Comparison of ENCODE assay signal across 15 cellular contexts in genomic region chr9:74960548-74960947, GRCh38. TPM values are rescaled to one million over a fixed set of nuclear protein-coding genes. Genes with fewer than 3 reads are reported as not detected.
DNase-seq lines count a peak whose midpoint lies in the region; TF ChIP-seq lines count a peak whose summit lies in the region.
"Had no signal": no experiment of that assay in that cellular context is flagged by ENCODE, and none has a peak within 500 bp of the region (broad histone marks: within the 10 kb centered on the region; RNA-seq: fewer than 3 reads in every experiment).

No MANE protein-coding gene starts in this region.

- H3K9me3 ChIP-seq in mammary epithelial cell (replicated peaks; ENCODE audit: insufficient read depth, low read length) (no peaks in the 10 kb centered on the region), colonic mucosa (no peaks in the 10 kb centered on the region)
- H3K9me3 ChIP-seq: psoas muscle had no signal

- no peak overlapping the region for H3K4me2 ChIP-seq in mammary epithelial cell (ENCODE audit: insufficient read depth, low read depth, low read length)
- H3K4me2 ChIP-seq: GM23338 had no signal

- no peak overlapping the region for H3K9ac ChIP-seq in mammary epithelial cell (ENCODE audit: insufficient read depth, low read length)
- no peak overlapping the region for H3K9ac ChIP-seq in colonic mucosa (ENCODE audit: low read depth in 2 of 2, low read length in 2 of 2)

- no peak overlapping the region for H3K4me3 ChIP-seq in mammary epithelial cell (replicated peaks in 1 of 3; ENCODE audit: insufficient read depth in 1 of 3, low read depth in 2 of 3, low read length in 3 of 3)
- no peak overlapping the region for H3K4me3 ChIP-seq in colonic mucosa
- H3K4me3 ChIP-seq: GM23338, psoas muscle had no signal

- TF ChIP-seq CTCF in CD14-positive monocyte (IDR thresholded peaks at IDR 0.05) (no peak), mammary epithelial cell (conservative IDR thresholded peaks at IDR 0.05 in 1 of 2, IDR thresholded peaks at IDR 0.05 in 1 of 2; ENCODE audit: extremely low read depth in 1 of 2, insufficient read depth in 1 of 2, low read depth in 1 of 2, low read length in 2 of 2) (no peak), colonic mucosa (IDR thresholded peaks at IDR 0.05) (no peak)

- peaks cover under 1 to 18% (median 10%) of the 10 kb centered on the region in 7 donors for H3K9me3 Mint-ChIP-seq in CD14-positive monocyte

- no peak overlapping the region for H3K4me3 Mint-ChIP-seq in CD14-positive monocyte
- H3K4me3 Mint-ChIP-seq: GM23338 had no signal

- in situ Hi-C loops in mammary epithelial cell (cut with MboI; ENCODE audit: low sequenced_read_pairs in 2 of 2): no loop called here

- H2AFZ ChIP-seq in mammary epithelial cell (ENCODE audit: low read depth, low read length): no peak overlapping the region
- H2AFZ ChIP-seq: GM23338 had no signal

- no peaks in the 10 kb centered on the region for H3K4me1 Mint-ChIP-seq in CD14-positive monocyte
- H3K4me1 Mint-ChIP-seq: GM23338 had no signal

- no peaks in the 10 kb centered on the region for H3K27me3 Mint-ChIP-seq in CD14-positive monocyte (ENCODE audit: low read depth in 3 of 3)

- dilution Hi-C loops in mammary epithelial cell (cut with HindIII; ENCODE audit: low sequenced_read_pairs): no loop called here

- H3K4me1 ChIP-seq in mammary epithelial cell (ENCODE audit: insufficient read depth, low read length) (no peaks in the 10 kb centered on the region), colonic mucosa (no peaks in the 10 kb centered on the region)
- H3K4me1 ChIP-seq: psoas muscle had no signal

- H3K27ac Mint-ChIP-seq in CD14-positive monocyte: peak overlapping the region in 1 of 7 donors; percentile 36
- H3K27ac Mint-ChIP-seq: GM23338 had no signal

- WGBS in mammary epithelial cell (ENCODE audit: low coverage, missing lambda C conversion rate): 10% methylated on average over 2 of the region's 2 CpGs

- peaks cover 0 to 1% of the 10 kb centered on the region in 2 donors for H3K36me3 Mint-ChIP-seq in CD14-positive monocyte

- no peaks in the 10 kb centered on the region for H3K79me2 ChIP-seq in mammary epithelial cell (ENCODE audit: insufficient read depth, low read length)

- intact Hi-C loops in CD14-positive monocyte (cut with micrococcal nuclease) (no loop called here), mammary epithelial cell (cut with micrococcal nuclease) (loop anchor here (1.0 kb wide), 1 partner anchor 41 kb away; no protein-coding TSS in a partner anchor), colonic mucosa (cut with DNase I) (no loop called here)

- CTCF ChIA-PET in mammary epithelial cell (lab: Charles Lee; ENCODE audit: low non-redundant PET): no interaction called here

- H3K27ac ChIP-seq in mammary epithelial cell (ENCODE audit: insufficient read depth, low read depth, low read length) (no peak overlapping the region), colonic mucosa (no peak overlapping the region)
- H3K27ac ChIP-seq: psoas muscle had no signal

- peak; percentile 55 for DNase-seq in CD14-positive monocyte (ENCODE audit: low spot score)
- DNase-seq in LHCN-M2 (ENCODE audit: low read depth): peak; percentile 59
- DNase-seq in mammary epithelial cell: peak; percentile 80
- peak; percentile 47 for DNase-seq in kidney tubule cell (ENCODE audit: low spot score)
- no peak for DNase-seq in colonic mucosa
- no peak for DNase-seq in NCI-H2029 (lab: John Stamatoyannopoulos, UW)
- no peak for DNase-seq in NCI-H1436 treated with DMSO at 0.1 percent for 48 hours (lab: John Stamatoyannopoulos, UW)
- DNase-seq in NCI-H1436 (lab: John Stamatoyannopoulos, UW): no peak
- DNase-seq: NCI-H2081; OCI-M1; psoas muscle; stimulated activated CD4-positive, alpha-beta T cell treated with anti-CD3 and anti-CD28 coated beads, Interleukin-4, amount 100 ng/mL, for 1 hour; stimulated activated naive CD8-positive, alpha-beta T cell treated with anti-CD3 and anti-CD28 coated beads, Interleukin-15, Interleukin-2, amounts not matched to agents 100 U/mL and 50 U/mL, for 24 hours; T-helper 9 cell had no signal

- no TSS peak for BruUV-seq in mammary epithelial cell (replicated peaks; lab: Mats Ljungman, UMichigan)

- H3K27me3 ChIP-seq in mammary epithelial cell (ENCODE audit: insufficient read depth, low read length) (no peaks in the 10 kb centered on the region), colonic mucosa (no peaks in the 10 kb centered on the region)

- no peaks in the 10 kb centered on the region for H3K36me3 ChIP-seq in mammary epithelial cell (ENCODE audit: insufficient read depth, low read length)
- H3K36me3 ChIP-seq in colonic mucosa: no peaks in the 10 kb centered on the region

- H4K20me1 ChIP-seq in mammary epithelial cell (ENCODE audit: insufficient read depth, low read length): no peaks in the 10 kb centered on the region

RNA-seq across cellular contexts. Expression of gene C9orf40, which starts 7.8 kb away (rescaled TPM):
- 1 to 10 TPM in 1 of 2 donors, under 1 TPM in 1; 0.44 to 1.1 TPM for polyA plus RNA-seq in CD14-positive monocyte
- total RNA-seq in LHCN-M2 (2014; rRNA removed): 17.3 and 18.1 TPM in 2 replicates
- 7.2 TPM for polyA plus RNA-seq in LHCN-M2 (2012)
- total RNA-seq in mammary epithelial cell: 1 to 10 TPM; 5.3 to 8.1 TPM
- 3.0 TPM for polyA plus RNA-seq in mammary epithelial cell
- polyA minus RNA-seq in mammary epithelial cell: 4.8 TPM
- 10 to 100 TPM; 14.4 to 21.9 TPM for total RNA-seq in colonic mucosa

Comparison
In these comparisons a context has a peak if more than half of its experiments do, and no peak if none do; other contexts are left out.
1. DNase-seq: peak in CD14-positive monocyte (single experiment), LHCN-M2 (single experiment), mammary epithelial cell (single experiment) and kidney tubule cell (single experiment); none in colonic mucosa (single experiment), NCI-H2029 (single experiment), NCI-H1436 treated with DMSO at 0.1 percent for 48 hours (single experiment) and NCI-H1436 (single experiment).